Comparison of ENCODE assay signal across 7 cellular contexts in the genomic region with DNA sequence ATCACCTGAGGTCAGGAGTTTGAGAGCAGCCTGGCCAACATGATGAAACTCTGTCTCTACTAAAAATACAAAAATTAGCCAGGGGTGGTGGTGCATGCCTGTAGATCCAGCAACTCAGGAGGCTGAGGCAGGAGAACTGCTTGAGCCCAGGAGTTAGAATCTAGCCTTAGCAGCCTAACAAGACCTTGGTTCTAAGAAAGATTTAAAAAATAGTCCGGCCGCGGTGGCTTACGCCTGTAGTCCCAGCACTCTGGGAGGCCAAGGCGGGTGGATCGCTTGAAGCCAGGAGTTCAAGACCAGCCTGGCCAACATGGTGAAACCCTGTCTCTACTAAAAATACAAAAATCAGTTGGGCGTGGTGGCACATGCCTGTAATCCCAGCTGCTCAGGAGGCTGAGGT. TPM values are rescaled to one million over a fixed set of nuclear protein-coding genes. Genes with fewer than 3 reads are reported as not detected.
"Had no signal": no experiment of that assay in that cellular context is flagged by ENCODE, and none has a peak within 500 bp of the region (broad histone marks: within the 10 kb centered on the region; RNA-seq: fewer than 3 reads in every experiment).

No MANE protein-coding gene starts in this region.

RNA-seq across cellular contexts. Expression of a gene that starts 14.4 kb away (rescaled TPM):
- total RNA-seq: M059J, SJSA1 had no signal

RNA-seq across cellular contexts. Expression of a gene that starts 44.3 kb away (rescaled TPM):
- total RNA-seq: K562, M059J, PC-3, Peyer's patch, Right ventricle myocardium superior, SJSA1 had no signal
- polyA plus RNA-seq: K562, SK-N-SH had no signal
